ENCODE assay signal across 8 cellular contexts in genomic region chr17:75764417-75764710, GRCh38. TPM values are rescaled to one million over a fixed set of nuclear protein-coding genes. Genes with fewer than 3 reads are reported as not detected.
DNase-seq lines count a peak whose midpoint lies in the region; ATAC-seq and TF ChIP-seq lines count a peak whose summit lies in the region.

No MANE protein-coding gene starts in this region.

- H3K9me3 Mint-ChIP-seq in central memory CD8-positive, alpha-beta T cell: no peaks in the 10 kb centered on the region
- H3K9me3 Mint-ChIP-seq in naive B cell: no peaks in the 10 kb centered on the region

- no peak overlapping the region for H3K27ac Mint-ChIP-seq in central memory CD8-positive, alpha-beta T cell (ENCODE audit: low read depth)
- H3K27ac Mint-ChIP-seq in naive B cell: peak overlapping the region in 2 of 6 donors; percentile 65 to 73

- ATAC-seq in central memory CD8-positive, alpha-beta T cell (replicated peaks; ENCODE audit: extremely low read depth, poor library complexity, severe bottlenecking): no peak
- ATAC-seq in naive B cell (ENCODE audit: low read depth in 2 of 2) (no peak), GM18505 (IDR thresholded peaks at IDR 0.05; ENCODE audit: unreplicated experiment) (no peak)

- DNase-seq in AG04449 (ENCODE audit: low read depth, low spot score) (no peak), naive B cell (no peak), KBM-7 (no peak), NCI-H524 treated with DMSO at 0.1 percent for 48 hours (lab: John Stamatoyannopoulos, UW) (no peak), GM10266 (ENCODE audit: extremely low spot score) (no peak)
- no peak for DNase-seq in Jurkat, Clone E6-1 (ENCODE audit: low read depth, low spot score)
- DNase-seq in central memory CD8-positive, alpha-beta T cell (ENCODE audit: low spot score in 2 of 2): no peak

- peak overlapping the region; percentile 69 for H3K4me3 Mint-ChIP-seq in central memory CD8-positive, alpha-beta T cell
- H3K4me3 Mint-ChIP-seq in naive B cell: peak overlapping the region; percentile 76 to 90 (median 82)

- TF ChIP-seq POLR2A in GM18505 (IDR thresholded peaks at IDR 0.05; ENCODE audit: borderline replicate concordance, extremely low read depth, insufficient read depth, insufficient read length): no peak

- peaks cover 22% of the 10 kb centered on the region for H3K4me1 Mint-ChIP-seq in central memory CD8-positive, alpha-beta T cell
- H3K4me1 Mint-ChIP-seq in naive B cell: peaks cover 9 to 23% (median 13%) of the 10 kb centered on the region in 3 donors

- peaks cover 2% of the 10 kb centered on the region for H3K36me3 Mint-ChIP-seq in central memory CD8-positive, alpha-beta T cell (ENCODE audit: insufficient read depth)
- H3K36me3 Mint-ChIP-seq in naive B cell: no peaks in the 10 kb centered on the region

- H3K4me3 ChIP-seq in AG04449 (ENCODE audit: low read depth, low read length): peak overlapping the region; percentile 66
- H3K4me3 ChIP-seq in Jurkat, Clone E6-1 (ENCODE audit: low read length): peak overlapping the region; percentile 64

- H3K27me3 Mint-ChIP-seq in central memory CD8-positive, alpha-beta T cell: no peaks in the 10 kb centered on the region
- no peaks in the 10 kb centered on the region for H3K27me3 Mint-ChIP-seq in naive B cell

- TF ChIP-seq CTCF in AG04449 (IDR thresholded peaks at IDR 0.05; ENCODE audit: insufficient read depth, low read length, missing control alignments): no peak
- TF ChIP-seq CTCF in GM10266 (IDR thresholded peaks at IDR 0.05; ENCODE audit: control insufficient read depth, insufficient read depth, low read depth, missing control alignments): no peak

- POLR2A ChIA-PET in AG04449 (lab: Yijun Ruan, JAX): interaction anchor here (0.6 to 5.2 kb wide), 6 partner anchors 11 to 133 kb away, joined by 3 to 69 read pairs (median 6); partner anchors contain the start of gene TRIM65

- CTCF ChIA-PET in AG04449 (lab: Yijun Ruan, JAX): interaction anchor here (0.7 to 23.0 kb wide), 21 partner anchors 9 to 132 kb away, joined by 3 to 1427 read pairs (median 4); partner anchors contain the start of genes SMIM5, TRIM47, TRIM65 and UNK

- in situ Hi-C loops in KBM-7 (cut with MboI; ENCODE audit: low pct_unique_long_range_greater_than_20kb, low sequenced_read_pairs): no loop called here

RNA-seq across cellular contexts. Expression of gene GALK1, which starts 0.6 kb away (rescaled TPM):
- polyA plus RNA-seq in Jurkat, Clone E6-1 (2012; ENCODE audit: insufficient read depth, insufficient read length): 47.6 TPM
- 10 to 100 TPM in 4 of 6 donors, 1 to 10 TPM in 2; 8.3 to 21.9 (median 14.6) TPM for polyA plus RNA-seq in naive B cell (ENCODE audit: low read depth in 6 of 6)

RNA-seq across cellular contexts. Expression of gene UNK, which starts 20.2 kb away (rescaled TPM):
- 43.6 TPM for polyA plus RNA-seq in Jurkat, Clone E6-1 (2012; ENCODE audit: insufficient read depth, insufficient read length)
- 10 to 100 TPM; 31.1 to 50.1 (median 37.7) TPM for polyA plus RNA-seq in naive B cell (ENCODE audit: low read depth in 6 of 6)

RNA-seq across cellular contexts. Expression of gene ITGB4, which starts 43.1 kb away (rescaled TPM):
- 16.1 TPM for polyA plus RNA-seq in Jurkat, Clone E6-1 (2012; ENCODE audit: insufficient read depth, insufficient read length)
- polyA plus RNA-seq in naive B cell (ENCODE audit: low read depth in 6 of 6): 1 to 10 TPM in 2 of 6 donors, under 1 TPM in 2, not detected in 2; 0.67 to 1.6 (median 1.1) TPM
